11 cellular contexts compared by ENCODE assay signal in genomic region chr14:97180304-97181200, GRCh38.
DNase-seq lines count a peak whose midpoint lies in the region; ATAC-seq and TF ChIP-seq lines count a peak whose summit lies in the region.
"Had no signal": no experiment of that assay in that cellular context is flagged by ENCODE, and none has a peak within 500 bp of the region (broad histone marks: within the 10 kb centered on the region; RNA-seq: fewer than 3 reads in every experiment).

No MANE protein-coding gene starts in this region.

- no peak for ATAC-seq in Right ventricle myocardium inferior

- peak; percentile 65 for DNase-seq in Ammon's horn (ENCODE audit: low spot score)
- peak; percentile 65 for DNase-seq in HFFc6
- peak; percentile 19 for DNase-seq in T-helper 2 cell treated with Interferon-gamma antibody and Interleukin-4, amounts not matched to agents 5 μg/mL and 100 μg/mL, for 36 hours (ENCODE audit: low spot score)
- peak; percentile 20 for DNase-seq in iPS-NIHi7 (ENCODE audit: extremely low spot score)
- no peak for DNase-seq in Right ventricle myocardium inferior (ENCODE audit: missing footprints)
- no peak for DNase-seq in mesenteric fat pad (ENCODE audit: low spot score)
- DNase-seq in HuH-7.5 (ENCODE audit: low spot score) = no peak
- DNase-seq in NCI-H1105 (lab: John Stamatoyannopoulos, UW) = no peak
- DNase-seq: NCI-H2029 treated with DMSO at 0.1 percent for 48 hours; stimulated activated CD4-positive, alpha-beta T cell treated with anti-CD3 and anti-CD28 coated beads, Interleukin-4, amount 100 ng/mL, for 1 hour had no signal

- H3K4me1 Mint-ChIP-seq in HFFc6 (ENCODE audit: low read depth) = peaks cover 41% of the 10 kb centered on the region
- peaks cover 21% of the 10 kb centered on the region for H3K4me1 Mint-ChIP-seq in T-helper 2 cell treated with Interferon-gamma antibody and Interleukin-4, amounts not matched to agents 5 μg/mL and 100 μg/mL, for 36 hours (ENCODE audit: low read depth)

- H3K27me3 Mint-ChIP-seq in HFFc6 (ENCODE audit: insufficient read depth) = peaks cover 2% of the 10 kb centered on the region; the same call in 1 of the 2 replicates
- no peaks in the 10 kb centered on the region for H3K27me3 Mint-ChIP-seq in T-helper 2 cell treated with Interferon-gamma antibody and Interleukin-4, amounts not matched to agents 5 μg/mL and 100 μg/mL, for 36 hours (ENCODE audit: low read depth)
- H3K27me3 Mint-ChIP-seq: activated naive CD8-positive, alpha-beta T cell had no signal

- peak overlapping the region; percentile 87 for H3K27ac Mint-ChIP-seq in HFFc6
- no peak overlapping the region for H3K27ac Mint-ChIP-seq in T-helper 2 cell treated with Interferon-gamma antibody and Interleukin-4, amounts not matched to agents 5 μg/mL and 100 μg/mL, for 36 hours

- H3K9me3 Mint-ChIP-seq in HFFc6 = peaks cover 21% of the 10 kb centered on the region
- H3K9me3 Mint-ChIP-seq in T-helper 2 cell treated with Interferon-gamma antibody and Interleukin-4, amounts not matched to agents 5 μg/mL and 100 μg/mL, for 36 hours = peaks cover 6% of the 10 kb centered on the region

- intact Hi-C loops in Right ventricle myocardium inferior (cut with DNase I) = no loop called here

- H3K36me3 Mint-ChIP-seq in HFFc6 (ENCODE audit: low read depth) = peaks cover 6% of the 10 kb centered on the region
- peaks cover 3% of the 10 kb centered on the region for H3K36me3 Mint-ChIP-seq in T-helper 2 cell treated with Interferon-gamma antibody and Interleukin-4, amounts not matched to agents 5 μg/mL and 100 μg/mL, for 36 hours (ENCODE audit: low read depth)
- H3K36me3 Mint-ChIP-seq: activated naive CD8-positive, alpha-beta T cell had no signal

- peak overlapping the region; percentile 66 for H3K4me3 Mint-ChIP-seq in HFFc6
- H3K4me3 Mint-ChIP-seq in T-helper 2 cell treated with Interferon-gamma antibody and Interleukin-4, amounts not matched to agents 5 μg/mL and 100 μg/mL, for 36 hours = no peak overlapping the region

- TF ChIP-seq CTCF in HFFc6 (IDR thresholded peaks at IDR 0.05) = peak; percentile 59

Comparison
In these comparisons a context has a peak if more than half of its experiments do, and no peak if none do; other contexts are left out.
1. DNase-seq: peak in Ammon's horn (single experiment), HFFc6 (single experiment), T-helper 2 cell treated with Interferon-gamma antibody and Interleukin-4, amounts not matched to agents 5 μg/mL and 100 μg/mL, for 36 hours (single experiment) and iPS-NIHi7 (single experiment); none in Right ventricle myocardium inferior (single experiment), mesenteric fat pad (single experiment), HuH-7.5 (single experiment) and NCI-H1105 (single experiment).